In genomic region chr2:86226069-86226468, GRCh38 we compare ENCODE assay signal across 15 cellular contexts. TPM values are rescaled to one million over a fixed set of nuclear protein-coding genes. Genes with fewer than 3 reads are reported as not detected.
DNase-seq lines count a peak whose midpoint lies in the region; ATAC-seq and TF ChIP-seq lines count a peak whose summit lies in the region.
"Had no signal": no experiment of that assay in that cellular context is flagged by ENCODE, and none has a peak within 500 bp of the region (broad histone marks: within the 10 kb centered on the region; RNA-seq: fewer than 3 reads in every experiment).

No MANE protein-coding gene starts in this region.

- H3K9me3 Mint-ChIP-seq in naive B cell (no peaks in the 10 kb centered on the region), progenitor cell of endocrine pancreas (ENCODE audit: low read depth) (no peaks in the 10 kb centered on the region)
- H3K9me3 Mint-ChIP-seq: type B pancreatic cell had no signal

- H3K4me1 ChIP-seq in right cardiac atrium (ENCODE audit: control insufficient read depth, insufficient read depth, low read length): peaks cover 26% of the 10 kb centered on the region
- H3K4me1 ChIP-seq: right lobe of liver had no signal

- DNase-seq in right cardiac atrium: no peak
- DNase-seq in cardiac septum (ENCODE audit: low spot score): no peak
- peak; percentile 37 for DNase-seq in SIG-M5 (lab: John Stamatoyannopoulos, UW)
- DNase-seq in naive B cell: no peak
- DNase-seq in hypothalamus (lab: John Stamatoyannopoulos, UW): no peak
- no peak for DNase-seq in progenitor cell of endocrine pancreas (ENCODE audit: low spot score, unreplicated experiment)
- DNase-seq in NCI-H146 treated with DMSO at 0.1 percent for 48 hours (lab: John Stamatoyannopoulos, UW; ENCODE audit: unreplicated experiment): no peak
- DNase-seq: islet precursor cell, NCI-H1694 treated with DMSO at 0.1 percent for 48 hours, PC-3, SK-N-SH had no signal

- H3K27me3 Mint-ChIP-seq in naive B cell (peaks cover 0 to 1% (median 0%) of the 10 kb centered on the region in 3 donors), progenitor cell of endocrine pancreas (no peaks in the 10 kb centered on the region)
- H3K27me3 Mint-ChIP-seq: type B pancreatic cell had no signal

- H3K27me3 ChIP-seq in right cardiac atrium (ENCODE audit: control insufficient read depth, insufficient read depth): no peaks in the 10 kb centered on the region
- H3K27me3 ChIP-seq: right lobe of liver had no signal

- H3K4me3 ChIP-seq in right cardiac atrium (ENCODE audit: low read length): no peak overlapping the region
- H3K4me3 ChIP-seq: right lobe of liver had no signal

- intact Hi-C loops in right cardiac atrium (cut with DNase I): loop anchor here in 2 of 4 donors (10.0 kb wide), 3 partner anchors 69 to 219 kb away; partner anchors contain the start of gene KDM3A (in 1 of the 2)
- intact Hi-C loops in cardiac septum (cut with DNase I): no loop called here

- H3K4me1 Mint-ChIP-seq in naive B cell (peaks cover 35 to 66% (median 39%) of the 10 kb centered on the region in 3 donors), progenitor cell of endocrine pancreas (ENCODE audit: low read depth) (no peaks in the 10 kb centered on the region)

- no peaks in the 10 kb centered on the region for H3K36me3 Mint-ChIP-seq in naive B cell
- no peaks in the 10 kb centered on the region for H3K36me3 Mint-ChIP-seq in progenitor cell of endocrine pancreas (ENCODE audit: insufficient read depth)
- H3K36me3 Mint-ChIP-seq: type B pancreatic cell had no signal

- H3K27ac Mint-ChIP-seq in naive B cell (peak overlapping the region in 2 of 6 donors; percentile 78 to 93), progenitor cell of endocrine pancreas (no peak overlapping the region)
- H3K27ac Mint-ChIP-seq: type B pancreatic cell had no signal

- WGBS in right cardiac atrium: 75% methylated on average over 4 of the region's 4 CpGs

- H3K9me3 ChIP-seq in right cardiac atrium (ENCODE audit: control insufficient read depth, low read length): no peaks in the 10 kb centered on the region
- H3K9me3 ChIP-seq: right lobe of liver, SK-N-SH had no signal

- TF ChIP-seq CTCF in progenitor cell of endocrine pancreas (IDR thresholded peaks at IDR 0.05; ENCODE audit: unreplicated experiment): no peak

- ATAC-seq in right cardiac atrium: no peak
- peak in 1 of 2 donors; percentile 22 for ATAC-seq in naive B cell (ENCODE audit: low read depth in 2 of 2)
- no peak for ATAC-seq in GM18907 (IDR thresholded peaks at IDR 0.05; ENCODE audit: unreplicated experiment)
- ATAC-seq: PC-3 had no signal

- H3K4me3 Mint-ChIP-seq in naive B cell (peak overlapping the region in 6 of 8 donors; percentile 22 to 83 (median 74)), progenitor cell of endocrine pancreas (ENCODE audit: low read depth) (no peak overlapping the region)
- H3K4me3 Mint-ChIP-seq: type B pancreatic cell had no signal

- H3K27ac ChIP-seq in right cardiac atrium (ENCODE audit: low read length): peak overlapping the region; percentile 87
- H3K27ac ChIP-seq: epithelial cell of prostate, right lobe of liver had no signal

RNA-seq across cellular contexts. Expression of gene MRPL35, which starts 26.8 kb away (rescaled TPM):
- total RNA-seq in right cardiac atrium (10 to 100 TPM; 53.7 to 78.6 (median 63.5) TPM), cardiac septum (94.9 TPM), progenitor cell of endocrine pancreas (28.1 and 31.8 TPM in 2 replicates)
- polyA plus RNA-seq in right cardiac atrium (48.5 TPM), naive B cell (ENCODE audit: low read depth in 6 of 6) (10 to 100 TPM; 13.6 to 34.5 (median 29.2) TPM)

RNA-seq across cellular contexts. Expression of gene IMMT, which starts 30.8 kb away (rescaled TPM):
- 100 to 1,000 TPM; 188 to 204 (median 201) TPM for total RNA-seq in right cardiac atrium
- 132 TPM for polyA plus RNA-seq in right cardiac atrium
- total RNA-seq in cardiac septum: 239 TPM
- polyA plus RNA-seq in naive B cell (ENCODE audit: low read depth in 6 of 6): 10 to 100 TPM; 30.3 to 53.9 (median 39.9) TPM
- 90.1 and 94.1 TPM in 2 replicates for total RNA-seq in progenitor cell of endocrine pancreas
